Comparison of ENCODE assay signal across 24 cellular contexts in genomic region chr6:42370323-42370985, GRCh38.
A peak's percentile ranks its signal among the peaks of the same experiment; 100 is the strongest.
DNase-seq lines count a peak whose midpoint lies in the region; ATAC-seq and TF ChIP-seq lines count a peak whose summit lies in the region.
"Had no signal": no experiment of that assay in that cellular context is flagged by ENCODE, and none has a peak within 500 bp of the region (broad histone marks: within the 10 kb centered on the region; RNA-seq: fewer than 3 reads in every experiment).

No MANE protein-coding gene starts in this region.

- H3K4me1 ChIP-seq in mesenchymal stem cell (ENCODE audit: control insufficient read depth, insufficient read depth, low read depth, low read length) (peaks cover 8% of the 10 kb centered on the region), A673 (ENCODE audit: insufficient read depth, low read length, poor library complexity, severe bottlenecking) (no peaks in the 10 kb centered on the region)
- H3K4me1 ChIP-seq: tibial artery had no signal

- no peak overlapping the region for H2BK15ac ChIP-seq in mesenchymal stem cell (ENCODE audit: low read depth, poor library complexity, severe bottlenecking)

- H3K79me1 ChIP-seq in mesenchymal stem cell (replicated peaks; ENCODE audit: low read length, poor library complexity, severe bottlenecking) = peaks cover 52% of the 10 kb centered on the region

- no TSS peak for BruUV-seq in A673 (replicated peaks; lab: Mats Ljungman, UMichigan)

- H3K9me3 Mint-ChIP-seq in CD4-positive, alpha-beta T cell = peaks cover 3% of the 10 kb centered on the region
- H3K9me3 Mint-ChIP-seq in WTC11 = no peaks in the 10 kb centered on the region
- H3K9me3 Mint-ChIP-seq: activated naive CD4-positive, alpha-beta T cell treated with anti-CD3 and anti-CD28 coated beads, Interleukin-2, amount 50 U/mL, for 72 hours; endodermal cell had no signal

- H3K27me3 ChIP-seq in CD4-positive, alpha-beta T cell (ENCODE audit: control insufficient read depth, insufficient read depth, low read length) = no peaks in the 10 kb centered on the region
- H3K27me3 ChIP-seq in mesenchymal stem cell (ENCODE audit: control insufficient read depth in 1 of 2, insufficient read depth in 1 of 2, low read length in 2 of 2) (no peaks in the 10 kb centered on the region), A673 (replicated peaks; ENCODE audit: insufficient read depth, low read depth, low read length, poor library complexity) (no peaks in the 10 kb centered on the region)
- H3K27me3 ChIP-seq: esophagus squamous epithelium, gastroesophageal sphincter, hepatocyte, stomach, tibial artery had no signal

- no peak overlapping the region for H3K9ac ChIP-seq in mesenchymal stem cell (ENCODE audit: low read length)

- H4K91ac ChIP-seq in mesenchymal stem cell (ENCODE audit: low read length) = no peak overlapping the region

- no peak for ATAC-seq in CD4-positive, alpha-beta T cell (ENCODE audit: poor library complexity)
- ATAC-seq in WTC11 (no peak), GM19463 (IDR thresholded peaks at IDR 0.05; ENCODE audit: unreplicated experiment) (no peak)
- ATAC-seq: activated CD4-positive, CD25-positive, alpha-beta regulatory T cell treated with anti-CD3 and anti-CD28 coated beads, Interleukin-2, amount 50 U/mL, for 24 hours; activated naive CD4-positive, alpha-beta T cell treated with anti-CD3 and anti-CD28 coated beads, Interleukin-2, amount 50 U/mL, for 72 hours; gastroesophageal sphincter had no signal

- H3K23ac ChIP-seq in mesenchymal stem cell (ENCODE audit: low read length in 2 of 2) = no peak overlapping the region

- peak overlapping the region; percentile 22 for H2BK120ac ChIP-seq in mesenchymal stem cell (ENCODE audit: low read depth, low read length)

- H2AFZ ChIP-seq in mesenchymal stem cell (ENCODE audit: low read depth, low read length) = no peak overlapping the region
- H2AFZ ChIP-seq: hepatocyte had no signal

- H3K9me3 ChIP-seq in CD4-positive, alpha-beta T cell (ENCODE audit: control insufficient read depth, low read length) = no peaks in the 10 kb centered on the region
- H3K9me3 ChIP-seq in mesenchymal stem cell (ENCODE audit: control insufficient read depth, low read length) (no peaks in the 10 kb centered on the region), A673 (ENCODE audit: low read depth, low read length, poor library complexity, severe bottlenecking) (no peaks in the 10 kb centered on the region)
- H3K9me3 ChIP-seq: Caco-2, esophagus squamous epithelium, gastroesophageal sphincter, stomach, tibial artery had no signal

- no peak overlapping the region for H3K4ac ChIP-seq in mesenchymal stem cell (ENCODE audit: low read depth in 1 of 2, low read length in 2 of 2)

- H3K27ac ChIP-seq in CD4-positive, alpha-beta T cell (ENCODE audit: low read depth, low read length) = no peak overlapping the region
- H3K27ac ChIP-seq in mesenchymal stem cell (ENCODE audit: low read length, poor library complexity, severe bottlenecking) (no peak overlapping the region), A673 (ENCODE audit: low read depth, low read length, poor library complexity, severe bottlenecking) (no peak overlapping the region)
- H3K27ac ChIP-seq: coronary artery, gastroesophageal sphincter, hepatocyte, stomach, tibial artery had no signal

- POLR2A ChIA-PET in CD4-positive, alpha-beta T cell (lab: Charles Lee) = interaction anchor here (1.4 kb wide), 1 partner anchor 82 kb away, joined by 4 read pairs; the partner anchor contains the start of gene TRERF1
- POLR2A ChIA-PET in WTC11 (lab: Charles Lee) (no interaction called here), A673 (lab: Charles Lee; ENCODE audit: low non-redundant PET) (no interaction called here)

- H3K4me1 Mint-ChIP-seq in CD4-positive, alpha-beta T cell (ENCODE audit: low read depth) = peaks cover 74% of the 10 kb centered on the region
- peaks cover 27% of the 10 kb centered on the region for H3K4me1 Mint-ChIP-seq in WTC11
- H3K4me1 Mint-ChIP-seq: endodermal cell had no signal

- no peaks in the 10 kb centered on the region for H3K27me3 Mint-ChIP-seq in CD4-positive, alpha-beta T cell
- no peaks in the 10 kb centered on the region for H3K27me3 Mint-ChIP-seq in WTC11 (ENCODE audit: low read depth)

- no peak overlapping the region for H3K14ac ChIP-seq in mesenchymal stem cell (ENCODE audit: low read length in 2 of 2)

- CTCF ChIA-PET in CD4-positive, alpha-beta T cell (lab: Charles Lee) = no interaction called here
- CTCF ChIA-PET in WTC11 (lab: Charles Lee) (no interaction called here), A673 (lab: Charles Lee) (no interaction called here)

- H3K4me3 ChIP-seq in mesenchymal stem cell (ENCODE audit: insufficient read depth in 1 of 2, low read depth in 1 of 2, low read length in 2 of 2) (no peak overlapping the region), A673 (ENCODE audit: low read depth, low read length, poor library complexity, severe bottlenecking) (no peak overlapping the region)
- H3K4me3 ChIP-seq: coronary artery, esophagus squamous epithelium, gastroesophageal sphincter, hepatocyte, stomach, tibial artery had no signal

- H3K4me2 ChIP-seq in mesenchymal stem cell (ENCODE audit: low read length, poor library complexity, severe bottlenecking) = no peak overlapping the region
- H3K4me2 ChIP-seq: hepatocyte had no signal

- no peak overlapping the region for H4K8ac ChIP-seq in mesenchymal stem cell (ENCODE audit: low read length)

- H2AK5ac ChIP-seq in mesenchymal stem cell (ENCODE audit: low read length, severe bottlenecking) = no peak overlapping the region

- H2BK5ac ChIP-seq in mesenchymal stem cell (ENCODE audit: low read depth, low read length, poor library complexity, severe bottlenecking) = no peak overlapping the region

- H3K36me3 Mint-ChIP-seq in CD4-positive, alpha-beta T cell (ENCODE audit: low read depth) = no peaks in the 10 kb centered on the region
- H3K36me3 Mint-ChIP-seq in WTC11 = no peaks in the 10 kb centered on the region

- H2BK12ac ChIP-seq in mesenchymal stem cell (ENCODE audit: low read length in 2 of 2) = no peak overlapping the region

- WGBS in mesenchymal stem cell = 97% methylated on average over 3 of the region's 3 CpGs

- H3K36me3 ChIP-seq in mesenchymal stem cell (ENCODE audit: control insufficient read depth in 1 of 2, insufficient read depth in 2 of 2, low read depth in 1 of 2, low read length in 2 of 2) (peaks cover 0 to 8% of the 10 kb centered on the region in 2 experiments), A673 (ENCODE audit: insufficient read depth, low read length, poor library complexity, severe bottlenecking) (no peaks in the 10 kb centered on the region)
- H3K36me3 ChIP-seq: gastroesophageal sphincter, stomach, tibial artery had no signal

- intact Hi-C loops in CD4-positive, alpha-beta T cell (cut with DNase I, micrococcal nuclease) = no loop called here
- intact Hi-C loops in A673 (cut with micrococcal nuclease; ENCODE audit: unreplicated experiment) = no loop called here

- no peak for TF ChIP-seq CTCF in CD4-positive, alpha-beta T cell (IDR thresholded peaks at IDR 0.05)
- TF ChIP-seq CTCF in WTC11 (IDR thresholded peaks at IDR 0.05) (no peak), A673 (conservative IDR thresholded peaks at IDR 0.05; ENCODE audit: low read depth, low read length) (no peak)

- H3K4me3 Mint-ChIP-seq in CD4-positive, alpha-beta T cell = no peak overlapping the region
- no peak overlapping the region for H3K4me3 Mint-ChIP-seq in WTC11
- H3K4me3 Mint-ChIP-seq: endodermal cell had no signal

- no peak overlapping the region for H3K18ac ChIP-seq in mesenchymal stem cell (ENCODE audit: low read depth in 1 of 2, low read length in 2 of 2)

- peak; percentile 12 for DNase-seq in activated CD4-positive, CD25-positive, alpha-beta regulatory T cell treated with anti-CD3 and anti-CD28 coated beads, Interleukin-2, amount 50 U/mL, for 72 hours
- DNase-seq in activated CD4-positive, CD25-positive, alpha-beta regulatory T cell (lab: John Stamatoyannopoulos, UW) = no peak
- DNase-seq in CD4-positive, alpha-beta T cell = no peak
- no peak for DNase-seq in WTC11 (ENCODE audit: low spot score)
- DNase-seq in mesenchymal stem cell = no peak
- no peak for DNase-seq in A673 (ENCODE audit: low spot score)
- no peak for DNase-seq in NCI-H82 treated with DMSO at 0.1 percent for 48 hours (lab: John Stamatoyannopoulos, UW; ENCODE audit: unreplicated experiment)
- DNase-seq: 8988T, Caco-2, endodermal cell, esophagus squamous epithelium, HCEC 1CT, NCI-H1417, NCI-H2029 treated with DMSO at 0.1 percent for 48 hours, NCI-H526 treated with DMSO at 0.1 percent for 48 hours, SW 1271, tibial artery had no signal

- H3K27ac Mint-ChIP-seq in CD4-positive, alpha-beta T cell = peak overlapping the region; percentile 94
- H3K27ac Mint-ChIP-seq in WTC11 = no peak overlapping the region; the same call in 1 of the 2 replicates

TF ChIP-seq in WTC11, 78 proteins besides CTCF, POLR2A, EP300 and RAD21:
- TF ChIP-seq ZNF671 (CRISPR knock-in tag; IDR thresholded peaks at IDR 0.05) = no peak
- TF ChIP-seq ZNF121 (CRISPR knock-in tag; IDR thresholded peaks at IDR 0.05) = peak; percentile 88
